ENCODE assay signal across 16 cellular contexts in genomic region chr5:82272957-82273356, GRCh38. TPM values are rescaled to one million over a fixed set of nuclear protein-coding genes. Genes with fewer than 3 reads are reported as not detected.
DNase-seq lines count a peak whose midpoint lies in the region; ATAC-seq, FAIRE-seq and TF ChIP-seq lines count a peak whose summit lies in the region.
"Had no signal": no experiment of that assay in that cellular context is flagged by ENCODE, and none has a peak within 500 bp of the region (broad histone marks: within the 10 kb centered on the region; RNA-seq: fewer than 3 reads in every experiment).

No MANE protein-coding gene starts in this region.

- H3K4me3 ChIP-seq in astrocyte (ENCODE audit: insufficient read depth, low read depth, low read length): no peak overlapping the region
- peak overlapping the region; percentile 22 for H3K4me3 ChIP-seq in psoas muscle
- H3K4me3 ChIP-seq: SJSA1, vagina had no signal

- no peaks in the 10 kb centered on the region for H3K23me2 ChIP-seq in H9 (ENCODE audit: insufficient read length, low read depth, low read length, poor library complexity, severe bottlenecking)

- H3K36me3 ChIP-seq in astrocyte (ENCODE audit: insufficient read depth, low read length) (peaks cover 25% of the 10 kb centered on the region), psoas muscle (ENCODE audit: insufficient read depth in 1 of 2, low read depth in 1 of 2) (peaks cover 0 to 49% of the 10 kb centered on the region in 2 donors)

- H3K9me3 Mint-ChIP-seq in H9 (no peaks in the 10 kb centered on the region; a peak in 1 of 5 replicates), astrocyte (ENCODE audit: unreplicated experiment) (peaks cover 7% of the 10 kb centered on the region)

- H3K14ac ChIP-seq in H9 (ENCODE audit: insufficient read depth, low read length): no peak overlapping the region

- peak; percentile 66 to 96 (median 80) for ATAC-seq in psoas muscle
- ATAC-seq: activated CD4-positive, CD25-positive, alpha-beta regulatory T cell treated with anti-CD3 and anti-CD28 coated beads, Interleukin-2, amount 50 U/mL, for 24 hours had no signal

- peak; percentile 66 for DNase-seq in activated CD8-positive, alpha-beta memory T cell treated with anti-CD3 and anti-CD28 coated beads for 24 hours
- DNase-seq in activated CD8-positive, alpha-beta memory T cell treated with anti-CD3 and anti-CD28 coated beads, Interleukin-2, amount 50 U/mL, for 4 hours: no peak
- peak; percentile 65 for DNase-seq in H9
- DNase-seq in astrocyte (ENCODE audit: low read depth): no peak
- peak; percentile 42 to 84 for DNase-seq in psoas muscle
- no peak for DNase-seq in T-helper 9 cell
- no peak for DNase-seq in A172 (ENCODE audit: low spot score)
- no peak for DNase-seq in NK-92 (lab: John Stamatoyannopoulos, UW; ENCODE audit: unreplicated experiment)
- DNase-seq: activated naive CD4-positive, alpha-beta T cell treated with anti-CD3 and anti-CD28 coated beads for 36 hours; EL; NCI-H1436 treated with DMSO at 0.1 percent for 48 hours; NCI-H526 had no signal

- no peak overlapping the region for H2AK5ac ChIP-seq in H9 (ENCODE audit: insufficient read length, low read length)

- FAIRE-seq in astrocyte (lab: Jason Lieb, UNC): no peak

- no peaks in the 10 kb centered on the region for H3K79me1 ChIP-seq in H9 (ENCODE audit: insufficient read depth, low read depth, low read length, poor library complexity, severe bottlenecking)

- H4K20me1 ChIP-seq in H9 (ENCODE audit: control insufficient read depth, insufficient read depth, insufficient read length) (no peaks in the 10 kb centered on the region), astrocyte (ENCODE audit: insufficient read depth, low read length) (peaks cover 9% of the 10 kb centered on the region)

- no peak overlapping the region for H2BK12ac ChIP-seq in H9 (ENCODE audit: insufficient read length, low read depth, low read length)

- H2AFZ ChIP-seq in H9 (ENCODE audit: low read length) (no peak overlapping the region), astrocyte (ENCODE audit: low read depth, low read length) (no peak overlapping the region)

- H3T11ph ChIP-seq in H9 (ENCODE audit: low read length): no peak overlapping the region

- no peaks in the 10 kb centered on the region; the same call in 1 of the 2 replicates for H3K4me1 ChIP-seq in H9 (ENCODE audit: insufficient read depth, low read length)
- H3K4me1 ChIP-seq in astrocyte (ENCODE audit: insufficient read depth, low read length): peaks cover 11% of the 10 kb centered on the region
- H3K4me1 ChIP-seq in psoas muscle: peaks cover 14% of the 10 kb centered on the region
- H3K4me1 ChIP-seq: SJSA1 had no signal

- H3K23ac ChIP-seq in H9 (ENCODE audit: insufficient read length, low read depth, low read length): no peak overlapping the region

- H3K9me3 ChIP-seq in H9 (ENCODE audit: control insufficient read depth, low read depth, low read length) (no peaks in the 10 kb centered on the region), astrocyte (ENCODE audit: insufficient read depth, low read depth, low read length) (no peaks in the 10 kb centered on the region), psoas muscle (no peaks in the 10 kb centered on the region)
- H3K9me3 ChIP-seq: neutrophil, SJSA1, vagina had no signal

- no peak overlapping the region for H4K91ac ChIP-seq in H9 (ENCODE audit: insufficient read length, low read depth, low read length)

- intact Hi-C loops in psoas muscle (cut with DNase I): no loop called here

- H3K27me3 ChIP-seq in H9 (ENCODE audit: insufficient read depth, low read length): no peaks in the 10 kb centered on the region
- no peaks in the 10 kb centered on the region for H3K27me3 ChIP-seq in astrocyte (ENCODE audit: insufficient read depth, low read length)
- no peaks in the 10 kb centered on the region for H3K27me3 ChIP-seq in psoas muscle (ENCODE audit: insufficient read depth in 3 of 3, low read length in 2 of 3)
- H3K27me3 ChIP-seq: neutrophil, SJSA1, vagina had no signal

- no peak overlapping the region for H3K56ac ChIP-seq in H9 (ENCODE audit: insufficient read length, low read depth, low read length)

- H3K9ac ChIP-seq in H9 (ENCODE audit: extremely low read depth, insufficient read length, low read length): no peak overlapping the region
- H3K9ac ChIP-seq in astrocyte (ENCODE audit: low read length): no peak overlapping the region

- H3K4me2 ChIP-seq in H9 (ENCODE audit: insufficient read depth, insufficient read length, low read length) (no peak overlapping the region), astrocyte (ENCODE audit: low read length) (no peak overlapping the region)

- no peak overlapping the region for H3K18ac ChIP-seq in H9 (ENCODE audit: insufficient read length, low read depth, low read length)

- H4K5ac ChIP-seq in H9 (ENCODE audit: insufficient read length, low read depth, low read length): no peak overlapping the region

- no peak overlapping the region for H4K8ac ChIP-seq in H9 (replicated peaks; ENCODE audit: insufficient read length, low read depth, low read length)

- no peak overlapping the region for H2BK15ac ChIP-seq in H9 (ENCODE audit: low read depth, low read length)

- H3K36me3 Mint-ChIP-seq in H9 (ENCODE audit: insufficient read depth in 1 of 3, low read depth in 3 of 3) (peaks cover 43 to 60% (median 47%) of the 10 kb centered on the region in 3 experiments), astrocyte (ENCODE audit: low read depth, unreplicated experiment) (peaks cover 38% of the 10 kb centered on the region)

- no peak for TF ChIP-seq CTCF in H9 (conservative IDR thresholded peaks at IDR 0.05)
- TF ChIP-seq CTCF in astrocyte (IDR thresholded peaks at IDR 0.05; ENCODE audit: insufficient read depth, low read depth, low read length): no peak
- TF ChIP-seq CTCF in psoas muscle (IDR thresholded peaks at IDR 0.05): no peak

- no peak overlapping the region for H2BK120ac ChIP-seq in H9 (ENCODE audit: low read depth, low read length, poor library complexity, severe bottlenecking)

- peaks cover 5% of the 10 kb centered on the region; the same call in 1 of the 2 replicates for H3K79me2 ChIP-seq in H9 (ENCODE audit: insufficient read depth, low read length)
- peaks cover 25% of the 10 kb centered on the region for H3K79me2 ChIP-seq in astrocyte (ENCODE audit: insufficient read depth, low read length)

- WGBS in H9 (ENCODE audit: extremely low coverage, insufficient read length, low lambda C conversion rate): no CpG with 5 or more reads among the region's 17 CpGs
- WGBS in psoas muscle, 3 donors: 34 to 56% (median 37%) methylated on average over 17 of the region's 17 CpGs

- H3K27ac ChIP-seq in H9 (ENCODE audit: insufficient read length, low read depth, low read length) (no peak overlapping the region), astrocyte (ENCODE audit: low read depth, low read length) (no peak overlapping the region), psoas muscle (peak overlapping the region; percentile 65)
- H3K27ac ChIP-seq: neutrophil, SJSA1, vagina had no signal

- no peak overlapping the region for H2BK5ac ChIP-seq in H9 (ENCODE audit: insufficient read length, low read length)

- no peaks in the 10 kb centered on the region; the same call in 1 of the 2 replicates for H3K27me3 Mint-ChIP-seq in H9 (ENCODE audit: low read depth)
- no peaks in the 10 kb centered on the region for H3K27me3 Mint-ChIP-seq in astrocyte (ENCODE audit: low read depth, unreplicated experiment)

- peaks cover 56 to 60% of the 10 kb centered on the region in 2 experiments for H3K4me1 Mint-ChIP-seq in H9
- H3K4me1 Mint-ChIP-seq in astrocyte (ENCODE audit: low read depth, unreplicated experiment): peaks cover 18% of the 10 kb centered on the region

- H3K27ac Mint-ChIP-seq in H9: peak overlapping the region; percentile 40 to 96 (median 94); a peak in 5 of 7 replicates
- peak overlapping the region; percentile 41 for H3K27ac Mint-ChIP-seq in astrocyte (ENCODE audit: unreplicated experiment)
- H3K27ac Mint-ChIP-seq: activated naive CD4-positive, alpha-beta T cell treated with anti-CD3 and anti-CD28 coated beads for 36 hours had no signal

- H2BK20ac ChIP-seq in H9 (ENCODE audit: low read depth, low read length, poor library complexity, severe bottlenecking): no peak overlapping the region

- no peak overlapping the region for H3K4ac ChIP-seq in H9 (ENCODE audit: low read depth, low read length)

- H3K4me3 Mint-ChIP-seq in H9 (no peak overlapping the region; a peak in 1 of 5 replicates), astrocyte (ENCODE audit: unreplicated experiment) (no peak overlapping the region)
- H3K4me3 Mint-ChIP-seq: activated naive CD4-positive, alpha-beta T cell treated with anti-CD3 and anti-CD28 coated beads for 36 hours had no signal

RNA-seq across cellular contexts. Expression of gene RPS23, which starts 5.2 kb away (rescaled TPM):
- total RNA-seq in H9 (2021): 2,916 and 2,922 TPM in 2 replicates
- 1,547 and 1,683 TPM in 2 replicates for total RNA-seq in astrocyte
- 1,000 to 10,000 TPM; 1,381 to 2,201 (median 1,702) TPM for total RNA-seq in psoas muscle
- polyA plus RNA-seq in psoas muscle: 1,000 to 10,000 TPM; 2,954 to 4,268 (median 4,053) TPM
- total RNA-seq in A172 (2014; rRNA removed; shearing (Covaris generic)): 3,037 and 3,232 TPM in 2 replicates

Comparison
In these comparisons a context has a peak if more than half of its experiments do, and no peak if none do; other contexts are left out.
1. DNase-seq: peak in activated CD8-positive, alpha-beta memory T cell treated with anti-CD3 and anti-CD28 coated beads for 24 hours (single experiment), H9 (single experiment) and psoas muscle (2 of 2); none in activated CD8-positive, alpha-beta memory T cell treated with anti-CD3 and anti-CD28 coated beads, Interleukin-2, amount 50 U/mL, for 4 hours (single experiment), astrocyte (single experiment), T-helper 9 cell (single experiment), A172 (single experiment) and NK-92 (single experiment).